Comparison of ENCODE assay signal across 8 cellular contexts in genomic region chr1:11273595-11274234, GRCh38. TPM values are rescaled to one million over a fixed set of nuclear protein-coding genes. Genes with fewer than 3 reads are reported as not detected.
DNase-seq lines count a peak whose midpoint lies in the region; ATAC-seq and TF ChIP-seq lines count a peak whose summit lies in the region.

No MANE protein-coding gene starts in this region.

- H3K27me3 ChIP-seq in ACC112 (ENCODE audit: insufficient read depth, low read length) (no peaks in the 10 kb centered on the region), KMS-11 (ENCODE audit: insufficient read depth, low read depth) (no peaks in the 10 kb centered on the region; the same call in 1 of the 2 replicates), body of pancreas (no peaks in the 10 kb centered on the region), liver (ENCODE audit: control insufficient read depth in 4 of 4, insufficient read depth in 4 of 4, low read length in 3 of 4) (no peaks in the 10 kb centered on the region), tibial artery (no peaks in the 10 kb centered on the region)

- intact Hi-C loops in body of pancreas (cut with DNase I), result no loop called here
- intact Hi-C loops in tibial artery (cut with DNase I; ENCODE audit: low total_unique reads), result no loop called here

- peaks cover 8% of the 10 kb centered on the region for H3K4me1 ChIP-seq in ACC112 (ENCODE audit: control insufficient read depth, insufficient read depth, low read length, unreplicated experiment)
- H3K4me1 ChIP-seq in KMS-11 (ENCODE audit: low read depth, poor library complexity, severe bottlenecking), result peaks cover 20% of the 10 kb centered on the region
- H3K4me1 ChIP-seq in body of pancreas, result peaks cover 39% of the 10 kb centered on the region
- peaks cover 3 to 31% (median 25%) of the 10 kb centered on the region in 4 donors for H3K4me1 ChIP-seq in liver (ENCODE audit: control insufficient read depth in 4 of 4, insufficient read depth in 4 of 4, low read length in 3 of 4)
- H3K4me1 ChIP-seq in tibial artery, result peaks cover 0 to 34% (median 25%) of the 10 kb centered on the region in 4 donors

- H3K27ac ChIP-seq in ACC112 (ENCODE audit: low read depth, low read length) (peak overlapping the region; percentile 58; the same call in 1 of the 2 replicates), KMS-11 (peak overlapping the region; percentile 81), body of pancreas (peak overlapping the region; percentile 68 to 97 (median 92)), liver (ENCODE audit: low read depth in 1 of 2, low read length in 2 of 2) (peak overlapping the region; percentile 79 to 90), tibial artery (peak overlapping the region; percentile 92 to 98)

- no peak for DNase-seq in body of pancreas
- DNase-seq in tibial artery, result no peak
- DNase-seq in stimulated activated CD4-positive, alpha-beta T cell treated with anti-CD3 and anti-CD28 coated beads, Interleukin-15, amount 100 ng/mL, for 24 hours, result no peak
- DNase-seq in GM10248 (ENCODE audit: extremely low spot score), result no peak

- no peaks in the 10 kb centered on the region for H4K20me1 ChIP-seq in KMS-11 (ENCODE audit: insufficient read depth)

- H2AFZ ChIP-seq in ACC112 (ENCODE audit: low read length, unreplicated experiment) (peak overlapping the region; percentile 98), KMS-11 (ENCODE audit: low read depth) (peak overlapping the region; percentile 56)

- TF ChIP-seq RAD21 in liver (IDR thresholded peaks at IDR 0.05), result no peak

- no peak for TF ChIP-seq POLR2A in body of pancreas (IDR thresholded peaks at IDR 0.05)

- H3K4me2 ChIP-seq in KMS-11, result peak overlapping the region; percentile 94

- no peak for TF ChIP-seq CTCF in KMS-11 (conservative IDR thresholded peaks at IDR 0.05; ENCODE audit: low read depth, low read length)
- no peak for TF ChIP-seq CTCF in body of pancreas (IDR thresholded peaks at IDR 0.05)
- no peak for TF ChIP-seq CTCF in liver (IDR thresholded peaks at IDR 0.05; ENCODE audit: low read depth, low read length, missing input control)
- TF ChIP-seq CTCF in tibial artery (IDR thresholded peaks at IDR 0.05), result no peak
- no peak for TF ChIP-seq CTCF in GM10248 (IDR thresholded peaks at IDR 0.05; ENCODE audit: control extremely low read depth, extremely low read depth, low read depth, missing control alignments)

- peak overlapping the region; percentile 94 for H3K9ac ChIP-seq in KMS-11
- peak overlapping the region; percentile 36 to 66 for H3K9ac ChIP-seq in liver (ENCODE audit: low read depth in 1 of 2, low read length in 2 of 2)

- 4 to 7% methylated on average over 16 to 22 of the region's 22 CpGs for WGBS in body of pancreas, 2 donors
- 7% methylated on average over 22 of the region's 22 CpGs for WGBS in liver

- H3K9me3 ChIP-seq in body of pancreas (no peaks in the 10 kb centered on the region), liver (ENCODE audit: control insufficient read depth in 4 of 4, low read length in 3 of 4) (no peaks in the 10 kb centered on the region), tibial artery (no peaks in the 10 kb centered on the region)

- H3K79me2 ChIP-seq in ACC112 (ENCODE audit: control insufficient read depth, insufficient read depth, low read length, unreplicated experiment) (peaks cover 16% of the 10 kb centered on the region), KMS-11 (ENCODE audit: insufficient read depth, low read depth) (peaks cover 35% of the 10 kb centered on the region)

- ATAC-seq in GM19372 (IDR thresholded peaks at IDR 0.05; ENCODE audit: low read depth, unreplicated experiment) (peak; percentile 30), body of pancreas (peak; percentile 18)

- CTCF ChIA-PET in GM10248 (lab: Yijun Ruan, JAX), result interaction anchor here (1.0 to 3.0 kb wide), 3 partner anchors 9 to 32 kb away, joined by 3 to 10 read pairs (median 5); no protein-coding TSS in a partner anchor

- H3K4me3 ChIP-seq in ACC112 (ENCODE audit: low read depth, low read length) (peak overlapping the region; percentile 99), KMS-11 (IDR thresholded peaks at IDR 0.05; ENCODE audit: insufficient read depth, low read depth, low read length) (peak overlapping the region; percentile 66), body of pancreas (peak overlapping the region; percentile 88 to 94), liver (ENCODE audit: low read depth in 1 of 3, low read length in 3 of 3) (peak overlapping the region; percentile 78 to 87 (median 82)), tibial artery (peak overlapping the region; percentile 72 to 92)

- POLR2A ChIA-PET in GM10248 (lab: Yijun Ruan, JAX), result no interaction called here

- H3K36me3 ChIP-seq in ACC112 (ENCODE audit: insufficient read depth, low read length) (no peaks in the 10 kb centered on the region; the same call in 1 of the 2 replicates), KMS-11 (ENCODE audit: insufficient read depth) (no peaks in the 10 kb centered on the region; the same call in 1 of the 2 replicates), body of pancreas (replicated peaks in 1 of 2; ENCODE audit: insufficient read depth in 1 of 2, low read depth in 2 of 2) (no peaks in the 10 kb centered on the region), liver (ENCODE audit: control insufficient read depth in 4 of 4, insufficient read depth in 3 of 4, low read depth in 1 of 4, low read length in 3 of 4) (peaks cover 0 to 3% (median 1%) of the 10 kb centered on the region in 4 donors), tibial artery (peaks cover 9 to 16% (median 10%) of the 10 kb centered on the region in 3 donors)

TF ChIP-seq in liver, 16 proteins besides CTCF, POLR2A, EP300 and RAD21:
- TF ChIP-seq NR2F2 (IDR thresholded peaks at IDR 0.05), result no peak
- TF ChIP-seq EGR1 (IDR thresholded peaks at IDR 0.05; ENCODE audit: low read depth in 2 of 2), result no peak
- no peak for TF ChIP-seq MAX (IDR thresholded peaks at IDR 0.05)

RNA-seq across cellular contexts. Expression of gene UBIAD1, which starts 0.7 kb away (rescaled TPM):
- total RNA-seq in body of pancreas, result 10 to 100 TPM in 1 of 2 donors, 1 to 10 TPM in 1; 5.9 to 12.7 TPM
- total RNA-seq in liver, result 10 to 100 TPM in 1 of 2 donors, 1 to 10 TPM in 1; 5.4 to 10.2 TPM
- polyA plus RNA-seq in liver, result 1 to 10 TPM; 8.7 to 9.0 TPM

RNA-seq across cellular contexts. Expression of gene MTOR, which starts 11.4 kb away (rescaled TPM):
- total RNA-seq in body of pancreas (10 to 100 TPM; 26.2 to 28.3 TPM), liver (10 to 100 TPM; 21.8 to 45.0 TPM)
- polyA plus RNA-seq in liver, result 10 to 100 TPM; 11.6 to 18.0 TPM
